Comparison of ENCODE assay signal across 20 cellular contexts in the genomic region with DNA sequence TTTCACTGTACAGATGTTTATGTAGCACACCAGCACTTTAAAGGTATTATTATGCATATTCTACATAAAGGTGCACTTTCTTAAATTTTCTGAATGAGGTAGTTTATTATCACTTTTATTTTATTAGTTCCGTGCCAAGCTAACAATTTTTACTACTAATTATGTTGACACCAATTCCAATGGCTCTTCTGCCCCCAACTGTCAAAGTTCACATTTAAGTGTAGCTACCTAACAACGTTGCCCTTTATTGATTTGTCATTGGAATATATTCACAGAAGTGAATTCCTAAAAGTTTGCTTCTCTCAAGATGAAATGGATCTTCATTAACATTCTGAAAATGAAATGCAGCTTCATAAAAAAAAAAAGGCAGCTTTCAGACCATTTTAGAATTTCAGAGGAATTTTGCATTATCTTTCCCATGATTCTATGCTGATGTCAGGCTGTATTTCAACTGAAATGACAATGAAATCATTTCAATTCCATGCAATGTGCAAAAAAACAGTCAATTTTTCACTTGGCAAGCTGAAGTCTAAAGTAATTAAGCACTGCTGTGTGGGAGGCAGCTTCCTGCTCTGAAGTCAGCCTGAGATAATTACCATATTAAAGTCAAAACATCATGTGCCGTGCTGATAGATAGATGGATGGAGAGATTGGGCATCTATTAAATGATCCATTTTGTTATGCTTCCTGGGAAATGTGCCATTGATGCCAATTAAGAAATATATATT.
DNase-seq lines count a peak whose midpoint lies in the region; ATAC-seq and TF ChIP-seq lines count a peak whose summit lies in the region.
"Had no signal": no experiment of that assay in that cellular context is flagged by ENCODE, and none has a peak within 500 bp of the region (broad histone marks: within the 10 kb centered on the region; RNA-seq: fewer than 3 reads in every experiment).

No MANE protein-coding gene starts in this region.

- DNase-seq in NCI-H748 (lab: John Stamatoyannopoulos, UW; ENCODE audit: unreplicated experiment) = peak; percentile 23
- DNase-seq in NCI-H748 treated with DMSO at 0.1 percent for 48 hours (lab: John Stamatoyannopoulos, UW) = no peak
- peak; percentile 76 for DNase-seq in NCI-H1105 (lab: John Stamatoyannopoulos, UW)
- DNase-seq in SK-N-MC (ENCODE audit: low read depth, low spot score) = peak; percentile 35
- no peak for DNase-seq in neuronal stem cell (ENCODE audit: low spot score)
- DNase-seq in osteocyte (ENCODE audit: extremely low spot score, unreplicated experiment) = no peak
- DNase-seq in WTC11 (ENCODE audit: low spot score) = no peak
- no peak for DNase-seq in AML-193 (lab: John Stamatoyannopoulos, UW)
- DNase-seq: activated CD4-positive, alpha-beta T cell treated with anti-CD3 and anti-CD28 coated beads, Interleukin-2, amount 50 U/mL, for 1 hour; activated gamma-delta T cell; DMS79 treated with DMSO at 0.1 percent for 48 hours; effector CD4-positive, alpha-beta T cell; left cardiac atrium; uterus had no signal

- no peak overlapping the region for H2BK12ac ChIP-seq in neuronal stem cell (ENCODE audit: low read length)

- H3K27me3 Mint-ChIP-seq in osteocyte (ENCODE audit: unreplicated experiment) = peaks cover 34% of the 10 kb centered on the region
- H3K27me3 Mint-ChIP-seq in WTC11 (ENCODE audit: low read depth) = no peaks in the 10 kb centered on the region
- H3K27me3 Mint-ChIP-seq: CD4-positive, CD25-positive, alpha-beta regulatory T cell; central memory CD8-positive, alpha-beta T cell had no signal

- H3K4me3 Mint-ChIP-seq in osteocyte (ENCODE audit: unreplicated experiment) (no peak overlapping the region), WTC11 (no peak overlapping the region)
- H3K4me3 Mint-ChIP-seq: CD4-positive, CD25-positive, alpha-beta regulatory T cell; central memory CD8-positive, alpha-beta T cell; mesothelial cell of epicardium; neural crest cell had no signal

- H2BK5ac ChIP-seq in neuronal stem cell (ENCODE audit: low read length) = no peak overlapping the region

- H3K4me1 Mint-ChIP-seq in osteocyte (ENCODE audit: unreplicated experiment) (peaks cover 4% of the 10 kb centered on the region), WTC11 (peaks cover 10% of the 10 kb centered on the region)
- H3K4me1 Mint-ChIP-seq: central memory CD8-positive, alpha-beta T cell had no signal

- no peak overlapping the region for H3K4me2 ChIP-seq in neuronal stem cell (ENCODE audit: insufficient read depth, low read length, poor library complexity, severe bottlenecking)
- H3K4me2 ChIP-seq: A549 had no signal

- H3K4me1 ChIP-seq in neuronal stem cell (ENCODE audit: control insufficient read depth in 2 of 2, insufficient read depth in 1 of 2, low read depth in 1 of 2, low read length in 2 of 2) = peaks cover 0 to 9% of the 10 kb centered on the region in 2 donors
- H3K4me1 ChIP-seq: A549, uterus had no signal

- CTCF ChIA-PET in WTC11 (lab: Charles Lee) = interaction anchor here (0.9 kb wide), 1 partner anchor 31 kb away, joined by 3 read pairs; no protein-coding TSS in a partner anchor

- H3K36me3 Mint-ChIP-seq in osteocyte (ENCODE audit: unreplicated experiment) = no peaks in the 10 kb centered on the region
- no peaks in the 10 kb centered on the region for H3K36me3 Mint-ChIP-seq in WTC11
- H3K36me3 Mint-ChIP-seq: CD4-positive, CD25-positive, alpha-beta regulatory T cell; mesothelial cell of epicardium had no signal

- H3K9ac ChIP-seq in SK-N-MC (ENCODE audit: insufficient read length) (no peak overlapping the region), neuronal stem cell (ENCODE audit: low read depth, low read length, poor library complexity) (no peak overlapping the region)

- ATAC-seq in WTC11 = no peak
- ATAC-seq: A549, left cardiac atrium had no signal

- H3K9me3 Mint-ChIP-seq in osteocyte (ENCODE audit: unreplicated experiment) (no peaks in the 10 kb centered on the region), WTC11 (no peaks in the 10 kb centered on the region)
- H3K9me3 Mint-ChIP-seq: CD4-positive, CD25-positive, alpha-beta regulatory T cell; central memory CD8-positive, alpha-beta T cell; mesothelial cell of epicardium; neural crest cell had no signal

- no peak overlapping the region for H4K8ac ChIP-seq in neuronal stem cell (ENCODE audit: low read depth, low read length)

- no CpG with 5 or more reads among the region's 3 CpGs for WGBS in neuronal stem cell (ENCODE audit: extremely low coverage in 2 of 2, insufficient read length in 2 of 2, insufficient replicate concordance in 1 of 2), 2 donors

- peak overlapping the region; percentile 23; the same call in 1 of the 2 replicates for H3K4me3 ChIP-seq in SK-N-MC
- H3K4me3 ChIP-seq in neuronal stem cell (ENCODE audit: low read length in 2 of 2) = no peak overlapping the region
- H3K4me3 ChIP-seq: A549, esophagus muscularis mucosa, uterus had no signal

- TF ChIP-seq CTCF in osteocyte (IDR thresholded peaks at IDR 0.05) (no peak), WTC11 (IDR thresholded peaks at IDR 0.05) (no peak)

- H3K27ac Mint-ChIP-seq in osteocyte (ENCODE audit: unreplicated experiment) (no peak overlapping the region), WTC11 (no peak overlapping the region)
- H3K27ac Mint-ChIP-seq: mesothelial cell of epicardium had no signal

- H2AK5ac ChIP-seq in neuronal stem cell (ENCODE audit: low read depth, low read length) = no peak overlapping the region

- H3K79me1 ChIP-seq in neuronal stem cell (ENCODE audit: low read depth, low read length) = no peaks in the 10 kb centered on the region

- H3K9me3 ChIP-seq in SK-N-MC (ENCODE audit: low read depth, low read length) (no peaks in the 10 kb centered on the region), neuronal stem cell (replicated peaks in 1 of 2; ENCODE audit: control insufficient read depth in 2 of 2, insufficient read depth in 1 of 2, low read depth in 1 of 2, low read length in 2 of 2) (no peaks in the 10 kb centered on the region)
- H3K9me3 ChIP-seq: A549, esophagus muscularis mucosa, uterus had no signal

- H2AFZ ChIP-seq in neuronal stem cell (ENCODE audit: low read length) = peak overlapping the region; percentile 14

- H3K27ac ChIP-seq in SK-N-MC (no peak overlapping the region), neuronal stem cell (replicated peaks; ENCODE audit: low read length) (no peak overlapping the region)
- H3K27ac ChIP-seq: A549, esophagus muscularis mucosa, uterus had no signal

- no peak overlapping the region for H4K91ac ChIP-seq in neuronal stem cell (ENCODE audit: low read depth, low read length, poor library complexity)

- H3K18ac ChIP-seq in neuronal stem cell (ENCODE audit: low read length) = no peak overlapping the region

- POLR2A ChIA-PET in WTC11 (lab: Charles Lee) = interaction anchor here (0.7 kb wide), 1 partner anchor 271 kb away, joined by 3 read pairs; no protein-coding TSS in a partner anchor

- H3K23ac ChIP-seq in neuronal stem cell (ENCODE audit: low read depth, low read length, poor library complexity) = no peak overlapping the region

- H3K36me3 ChIP-seq in SK-N-MC (ENCODE audit: insufficient read depth, low read length) = no peaks in the 10 kb centered on the region
- no peaks in the 10 kb centered on the region for H3K36me3 ChIP-seq in neuronal stem cell (replicated peaks in 1 of 2; ENCODE audit: control insufficient read depth in 2 of 2, insufficient read depth in 2 of 2, low read length in 2 of 2)
- H3K36me3 ChIP-seq: esophagus muscularis mucosa, uterus had no signal

- H2BK120ac ChIP-seq in neuronal stem cell (ENCODE audit: low read depth, low read length) = no peak overlapping the region

- H3K14ac ChIP-seq in neuronal stem cell (ENCODE audit: low read length) = no peak overlapping the region

- no peaks in the 10 kb centered on the region for H3K27me3 ChIP-seq in neuronal stem cell (ENCODE audit: control insufficient read depth in 3 of 3, insufficient read depth in 3 of 3, low read depth in 1 of 3, low read length in 3 of 3)
- H3K27me3 ChIP-seq: esophagus muscularis mucosa, uterus had no signal

- H3K4ac ChIP-seq in neuronal stem cell (ENCODE audit: low read length) = no peak overlapping the region

- no peak overlapping the region for H2BK15ac ChIP-seq in neuronal stem cell (ENCODE audit: low read length)

TF ChIP-seq in WTC11, 78 proteins besides CTCF, POLR2A, EP300 and RAD21 (continues in another document):
- TF ChIP-seq ZNF396 (CRISPR knock-in tag; IDR thresholded peaks at IDR 0.05; ENCODE audit: borderline replicate concordance) (no peak), ZNF121 (CRISPR knock-in tag; IDR thresholded peaks at IDR 0.05) (no peak), FOXK1 (CRISPR knock-in tag; IDR thresholded peaks at IDR 0.05) (no peak)
- TF ChIP-seq, protein P1, sequence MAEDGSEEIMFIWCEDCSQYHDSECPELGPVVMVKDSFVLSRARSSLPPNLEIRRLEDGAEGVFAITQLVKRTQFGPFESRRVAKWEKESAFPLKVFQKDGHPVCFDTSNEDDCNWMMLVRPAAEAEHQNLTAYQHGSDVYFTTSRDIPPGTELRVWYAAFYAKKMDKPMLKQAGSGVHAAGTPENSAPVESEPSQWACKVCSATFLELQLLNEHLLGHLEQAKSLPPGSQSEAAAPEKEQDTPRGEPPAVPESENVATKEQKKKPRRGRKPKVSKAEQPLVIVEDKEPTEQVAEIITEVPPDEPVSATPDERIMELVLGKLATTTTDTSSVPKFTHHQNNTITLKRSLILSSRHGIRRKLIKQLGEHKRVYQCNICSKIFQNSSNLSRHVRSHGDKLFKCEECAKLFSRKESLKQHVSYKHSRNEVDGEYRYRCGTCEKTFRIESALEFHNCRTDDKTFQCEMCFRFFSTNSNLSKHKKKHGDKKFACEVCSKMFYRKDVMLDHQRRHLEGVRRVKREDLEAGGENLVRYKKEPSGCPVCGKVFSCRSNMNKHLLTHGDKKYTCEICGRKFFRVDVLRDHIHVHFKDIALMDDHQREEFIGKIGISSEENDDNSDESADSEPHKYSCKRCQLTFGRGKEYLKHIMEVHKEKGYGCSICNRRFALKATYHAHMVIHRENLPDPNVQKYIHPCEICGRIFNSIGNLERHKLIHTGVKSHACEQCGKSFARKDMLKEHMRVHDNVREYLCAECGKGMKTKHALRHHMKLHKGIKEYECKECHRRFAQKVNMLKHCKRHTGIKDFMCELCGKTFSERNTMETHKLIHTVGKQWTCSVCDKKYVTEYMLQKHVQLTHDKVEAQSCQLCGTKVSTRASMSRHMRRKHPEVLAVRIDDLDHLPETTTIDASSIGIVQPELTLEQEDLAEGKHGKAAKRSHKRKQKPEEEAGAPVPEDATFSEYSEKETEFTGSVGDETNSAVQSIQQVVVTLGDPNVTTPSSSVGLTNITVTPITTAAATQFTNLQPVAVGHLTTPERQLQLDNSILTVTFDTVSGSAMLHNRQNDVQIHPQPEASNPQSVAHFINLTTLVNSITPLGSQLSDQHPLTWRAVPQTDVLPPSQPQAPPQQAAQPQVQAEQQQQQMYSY (CRISPR knock-in tag; IDR thresholded peaks at IDR 0.05) = no peak
- TF ChIP-seq, protein P2, sequence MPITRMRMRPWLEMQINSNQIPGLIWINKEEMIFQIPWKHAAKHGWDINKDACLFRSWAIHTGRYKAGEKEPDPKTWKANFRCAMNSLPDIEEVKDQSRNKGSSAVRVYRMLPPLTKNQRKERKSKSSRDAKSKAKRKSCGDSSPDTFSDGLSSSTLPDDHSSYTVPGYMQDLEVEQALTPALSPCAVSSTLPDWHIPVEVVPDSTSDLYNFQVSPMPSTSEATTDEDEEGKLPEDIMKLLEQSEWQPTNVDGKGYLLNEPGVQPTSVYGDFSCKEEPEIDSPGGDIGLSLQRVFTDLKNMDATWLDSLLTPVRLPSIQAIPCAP (CRISPR knock-in tag; IDR thresholded peaks at IDR 0.05) = no peak

Comparison
In these comparisons a context has a peak if more than half of its experiments do, and no peak if none do; other contexts are left out.
1. DNase-seq: peak in NCI-H748 (single experiment), NCI-H1105 (single experiment) and SK-N-MC (single experiment); none in NCI-H748 treated with DMSO at 0.1 percent for 48 hours (single experiment), neuronal stem cell (single experiment), osteocyte (single experiment), WTC11 (single experiment) and AML-193 (0 of 2).